In the genomic region with DNA sequence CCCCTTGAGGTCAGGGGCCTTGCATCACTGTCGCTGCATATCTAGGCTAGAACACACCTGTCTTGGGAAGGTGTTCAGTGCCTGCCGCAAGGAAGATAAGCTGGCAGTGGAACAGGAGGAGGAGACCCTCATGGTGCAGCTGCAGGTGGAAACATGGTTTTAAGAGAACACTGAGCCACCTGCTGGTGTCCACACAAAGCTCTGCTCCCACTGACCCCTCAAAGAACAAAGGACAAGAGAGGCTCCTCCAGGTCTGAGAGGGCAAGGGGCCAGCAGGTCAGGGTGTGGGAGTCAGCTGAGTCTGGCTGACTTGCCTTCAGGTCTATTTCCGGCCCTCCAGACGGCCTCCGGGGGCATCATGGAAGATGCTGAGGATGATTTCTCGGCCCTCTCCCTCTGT, we compare ENCODE assay signal across 21 cellular contexts.
"Had no signal": no experiment of that assay in that cellular context is flagged by ENCODE, and none has a peak within 500 bp of the region (broad histone marks: within the 10 kb centered on the region; RNA-seq: fewer than 3 reads in every experiment).

No MANE protein-coding gene starts in this region.

- H3K9me3 ChIP-seq: esophagus squamous epithelium, gastroesophageal sphincter, mucosa of descending colon, psoas muscle, sigmoid colon, testis, tibial nerve, upper lobe of right lung, vagina had no signal

- H3K4me3 ChIP-seq: esophagus squamous epithelium, gastroesophageal sphincter, mucosa of descending colon, psoas muscle, sigmoid colon, skin epidermis, testis, tibial nerve, upper lobe of right lung, vagina had no signal

- DNase-seq: effector memory CD4-positive, alpha-beta T cell; esophagus squamous epithelium; foreskin fibroblast; glutamatergic neuron; islet precursor cell; mammary epithelial cell; mucosa of descending colon; natural killer cell; psoas muscle; retina; sigmoid colon; stimulated activated naive CD8-positive, alpha-beta T cell treated with anti-CD3 and anti-CD28 coated beads, Interleukin-15, Interleukin-2, amounts not matched to agents 100 U/mL and 50 U/mL, for 24 hours; testis; upper lobe of right lung had no signal

- H3K4me1 Mint-ChIP-seq: natural killer cell had no signal

- H3K9me3 Mint-ChIP-seq: natural killer cell had no signal

- H3K36me3 ChIP-seq: sigmoid colon, upper lobe of right lung, vagina had no signal

- H3K27ac Mint-ChIP-seq: natural killer cell had no signal

- H2AFZ ChIP-seq: parathyroid adenoma had no signal

- H3K27ac ChIP-seq: epithelial cell of prostate, esophagus squamous epithelium, gastroesophageal sphincter, parathyroid adenoma, psoas muscle, sigmoid colon, skin epidermis, testis, tibial nerve, upper lobe of right lung, vagina had no signal

- H3K4me1 ChIP-seq: esophagus squamous epithelium, gastroesophageal sphincter, parathyroid adenoma, sigmoid colon, upper lobe of right lung, vagina had no signal

- H3K36me3 Mint-ChIP-seq: natural killer cell had no signal

- ATAC-seq: gastroesophageal sphincter; left lobe of liver; mucosa of descending colon; natural killer cell; psoas muscle; stimulated activated naive CD8-positive, alpha-beta T cell treated with anti-CD3 and anti-CD28 coated beads, Interleukin-15, Interleukin-2, amounts not matched to agents 100 U/mL and 50 U/mL, for 24 hours; upper lobe of right lung had no signal

- H3K9ac ChIP-seq: parathyroid adenoma had no signal

- H3K27me3 ChIP-seq: gastroesophageal sphincter, testis, tibial nerve, upper lobe of right lung, vagina had no signal

- H3K79me2 ChIP-seq: parathyroid adenoma had no signal

- H3K4me3 Mint-ChIP-seq: natural killer cell had no signal
